ENCODE assay signal across 14 cellular contexts in genomic region chr1:111474521-111474920, GRCh38. TPM values are rescaled to one million over a fixed set of nuclear protein-coding genes. Genes with fewer than 3 reads are reported as not detected.
A peak's percentile ranks its signal among the peaks of the same experiment; 100 is the strongest.
DNase-seq lines count a peak whose midpoint lies in the region; ATAC-seq and TF ChIP-seq lines count a peak whose summit lies in the region.
"Had no signal": no experiment of that assay in that cellular context is flagged by ENCODE, and none has a peak within 500 bp of the region (broad histone marks: within the 10 kb centered on the region; RNA-seq: fewer than 3 reads in every experiment).

No MANE protein-coding gene starts in this region.

- no peaks in the 10 kb centered on the region for H3K9me3 Mint-ChIP-seq in activated T-cell treated with anti-CD3 and anti-CD28 coated beads, Interleukin-2, amount 50 U/mL, for 72 hours
- H3K9me3 Mint-ChIP-seq in activated naive CD8-positive, alpha-beta T cell treated with anti-CD3 and anti-CD28 coated beads, Interleukin-2, amount 50 U/mL, for 24 hours = peaks cover 3% of the 10 kb centered on the region
- H3K9me3 Mint-ChIP-seq in glutamatergic neuron (ENCODE audit: unreplicated experiment) = no peaks in the 10 kb centered on the region
- H3K9me3 Mint-ChIP-seq: mesothelial cell of epicardium had no signal

- TF ChIP-seq CTCF in tibial artery (IDR thresholded peaks at IDR 0.05) (no peak), glutamatergic neuron (IDR thresholded peaks at IDR 0.05; ENCODE audit: partially characterized antibody, unreplicated experiment) (no peak)

- H3K27me3 Mint-ChIP-seq in activated T-cell treated with anti-CD3 and anti-CD28 coated beads, Interleukin-2, amount 50 U/mL, for 72 hours (ENCODE audit: low read depth) = no peaks in the 10 kb centered on the region
- H3K27me3 Mint-ChIP-seq in activated naive CD8-positive, alpha-beta T cell treated with anti-CD3 and anti-CD28 coated beads, Interleukin-2, amount 50 U/mL, for 24 hours = no peaks in the 10 kb centered on the region
- peaks cover 2% of the 10 kb centered on the region for H3K27me3 Mint-ChIP-seq in glutamatergic neuron (ENCODE audit: unreplicated experiment)

- peak overlapping the region; percentile 95 for H3K27ac Mint-ChIP-seq in activated T-cell treated with anti-CD3 and anti-CD28 coated beads, Interleukin-2, amount 50 U/mL, for 72 hours
- peak overlapping the region; percentile 10 for H3K27ac Mint-ChIP-seq in activated naive CD8-positive, alpha-beta T cell treated with anti-CD3 and anti-CD28 coated beads, Interleukin-2, amount 50 U/mL, for 24 hours
- no peak overlapping the region for H3K27ac Mint-ChIP-seq in glutamatergic neuron (ENCODE audit: unreplicated experiment)
- H3K27ac Mint-ChIP-seq: mesothelial cell of epicardium had no signal

- ATAC-seq in activated T-cell treated with anti-CD3 and anti-CD28 coated beads, Interleukin-2, amount 50 U/mL, for 72 hours (replicated peaks in 1 of 2) = no peak
- no peak for ATAC-seq in activated naive CD8-positive, alpha-beta T cell treated with anti-CD3 and anti-CD28 coated beads, Interleukin-2, amount 50 U/mL, for 24 hours

- no peak for DNase-seq in activated T-cell treated with anti-CD3 and anti-CD28 coated beads, Interleukin-2, amount 50 U/mL, for 72 hours
- no peak for DNase-seq in activated T-cell treated with anti-CD3 and anti-CD28 coated beads, Interleukin-2, amount 50 U/mL, for 48 hours
- no peak for DNase-seq in activated naive CD8-positive, alpha-beta T cell treated with anti-CD3 and anti-CD28 coated beads, Interleukin-2, amount 50 U/mL, for 24 hours
- DNase-seq in tibial artery = no peak
- DNase-seq in CD1c-positive myeloid dendritic cell (ENCODE audit: extremely low spot score) = no peak
- DNase-seq in inferior parietal cortex (ENCODE audit: extremely low spot score) = no peak
- no peak for DNase-seq in glutamatergic neuron
- DNase-seq: ACHN, brain microvascular endothelial cell, DMS79 treated with DMSO at 0.1 percent for 48 hours, H7, RPMI8226 had no signal

- peaks cover 5 to 7% of the 10 kb centered on the region in 2 donors for H3K36me3 Mint-ChIP-seq in activated T-cell treated with anti-CD3 and anti-CD28 coated beads, Interleukin-2, amount 50 U/mL, for 72 hours (ENCODE audit: insufficient read depth in 2 of 2)
- H3K36me3 Mint-ChIP-seq in activated naive CD8-positive, alpha-beta T cell treated with anti-CD3 and anti-CD28 coated beads, Interleukin-2, amount 50 U/mL, for 24 hours (ENCODE audit: low read depth) = peaks cover 14% of the 10 kb centered on the region
- H3K36me3 Mint-ChIP-seq in glutamatergic neuron (ENCODE audit: unreplicated experiment) = no peaks in the 10 kb centered on the region

- H3K4me3 ChIP-seq in mononuclear cell (ENCODE audit: low read length) (peak overlapping the region; percentile 69), tibial artery (peak overlapping the region; percentile 17 to 25)

- H3K4me3 Mint-ChIP-seq in activated T-cell treated with anti-CD3 and anti-CD28 coated beads, Interleukin-2, amount 50 U/mL, for 72 hours = peak overlapping the region; percentile 80 to 93
- peak overlapping the region; percentile 77 for H3K4me3 Mint-ChIP-seq in activated naive CD8-positive, alpha-beta T cell treated with anti-CD3 and anti-CD28 coated beads, Interleukin-2, amount 50 U/mL, for 24 hours
- no peak overlapping the region for H3K4me3 Mint-ChIP-seq in glutamatergic neuron (ENCODE audit: unreplicated experiment)
- H3K4me3 Mint-ChIP-seq: mesothelial cell of epicardium had no signal

- H3K27ac ChIP-seq in tibial artery = peak overlapping the region; percentile 26 to 50
- H3K27ac ChIP-seq: brain microvascular endothelial cell had no signal

- peaks cover 6 to 37% (median 26%) of the 10 kb centered on the region in 3 donors for H3K36me3 ChIP-seq in tibial artery

- H3K27me3 ChIP-seq in mononuclear cell (ENCODE audit: insufficient read depth, low read length) (no peaks in the 10 kb centered on the region), tibial artery (no peaks in the 10 kb centered on the region)
- H3K27me3 ChIP-seq: brain microvascular endothelial cell had no signal

- H3K9me3 ChIP-seq in mononuclear cell (ENCODE audit: low read depth, low read length) (no peaks in the 10 kb centered on the region), tibial artery (no peaks in the 10 kb centered on the region)

- intact Hi-C loops in tibial artery (cut with DNase I; ENCODE audit: low total_unique reads) = no loop called here

- H3K4me1 Mint-ChIP-seq in activated T-cell treated with anti-CD3 and anti-CD28 coated beads, Interleukin-2, amount 50 U/mL, for 72 hours (ENCODE audit: low read depth) = peaks cover 51% of the 10 kb centered on the region
- H3K4me1 Mint-ChIP-seq in activated naive CD8-positive, alpha-beta T cell treated with anti-CD3 and anti-CD28 coated beads, Interleukin-2, amount 50 U/mL, for 24 hours = peaks cover 61% of the 10 kb centered on the region
- peaks cover 17% of the 10 kb centered on the region for H3K4me1 Mint-ChIP-seq in glutamatergic neuron (ENCODE audit: low read depth, unreplicated experiment)
- H3K4me1 Mint-ChIP-seq: mesothelial cell of epicardium had no signal

- H3K4me1 ChIP-seq in mononuclear cell (ENCODE audit: insufficient read depth, low read length) = peaks cover 75% of the 10 kb centered on the region
- H3K4me1 ChIP-seq in tibial artery = peaks cover 0 to 18% (median 8%) of the 10 kb centered on the region in 4 donors

RNA-seq across cellular contexts. Expression of gene C1orf162, which starts 0.7 kb away (rescaled TPM):
- total RNA-seq in activated T-cell treated with anti-CD3 and anti-CD28 coated beads, Interleukin-2, amount 50 U/mL, for 72 hours = 10 to 100 TPM; 11.4 to 11.7 TPM
- total RNA-seq in mononuclear cell (34.4 TPM), glutamatergic neuron (ENCODE audit: unreplicated experiment) (1.1 TPM)

RNA-seq across cellular contexts. Expression of gene ATP5PB, which starts 25.3 kb away (rescaled TPM):
- total RNA-seq in activated T-cell treated with anti-CD3 and anti-CD28 coated beads, Interleukin-2, amount 50 U/mL, for 72 hours = 100 to 1,000 TPM; 203 to 245 TPM
- total RNA-seq in mononuclear cell = 177 TPM
- 272 TPM for total RNA-seq in glutamatergic neuron (ENCODE audit: unreplicated experiment)

RNA-seq across cellular contexts. Expression of gene WDR77, which starts 25.5 kb away (rescaled TPM):
- total RNA-seq in activated T-cell treated with anti-CD3 and anti-CD28 coated beads, Interleukin-2, amount 50 U/mL, for 72 hours = 10 to 100 TPM; 15.7 to 21.5 TPM
- 8.6 TPM for total RNA-seq in mononuclear cell
- 39.6 TPM for total RNA-seq in glutamatergic neuron (ENCODE audit: unreplicated experiment)

RNA-seq across cellular contexts. Expression of gene ADORA3, which starts 28.9 kb away (rescaled TPM):
- under 1 TPM in 1 of 2 donors, not detected in 1; 0.58 TPM for total RNA-seq in activated T-cell treated with anti-CD3 and anti-CD28 coated beads, Interleukin-2, amount 50 U/mL, for 72 hours
- total RNA-seq in mononuclear cell (not detected), glutamatergic neuron (ENCODE audit: unreplicated experiment) (not detected)
- total RNA-seq: H7, mesothelial cell of epicardium had no signal

RNA-seq across cellular contexts. Expression of gene TMIGD3, which starts 28.9 kb away (rescaled TPM):
- total RNA-seq in activated T-cell treated with anti-CD3 and anti-CD28 coated beads, Interleukin-2, amount 50 U/mL, for 72 hours = not detected
- total RNA-seq in mononuclear cell = not detected
- not detected for total RNA-seq in glutamatergic neuron (ENCODE audit: unreplicated experiment)
- total RNA-seq: mesothelial cell of epicardium had no signal
